Comparison of ENCODE assay signal across 1 cellular context in genomic region chr2:219221956-219222518, GRCh38.
TF ChIP-seq lines count a peak whose summit lies in the region.

No MANE protein-coding gene starts in this region.

TF ChIP-seq in K562, 482 proteins besides CTCF, POLR2A, EP300 and RAD21:
- TF ChIP-seq RBFOX2 (IDR thresholded peaks at IDR 0.05; ENCODE audit: low read depth, low read length) = peak; percentile 49
- TF ChIP-seq ARHGAP35 (IDR thresholded peaks at IDR 0.05; ENCODE audit: partially characterized antibody) = no peak
- TF ChIP-seq POLR2G (IDR thresholded peaks at IDR 0.05; ENCODE audit: low read depth, low read length) = peak; percentile 54; the same call in 1 of the 2 replicates
